Comparison of ENCODE assay signal across 8 cellular contexts in genomic region chr6:4134841-4135664, GRCh38. TPM values are rescaled to one million over a fixed set of nuclear protein-coding genes. Genes with fewer than 3 reads are reported as not detected.
DNase-seq lines count a peak whose midpoint lies in the region; ATAC-seq lines count a peak whose summit lies in the region.

A gene with protein sequence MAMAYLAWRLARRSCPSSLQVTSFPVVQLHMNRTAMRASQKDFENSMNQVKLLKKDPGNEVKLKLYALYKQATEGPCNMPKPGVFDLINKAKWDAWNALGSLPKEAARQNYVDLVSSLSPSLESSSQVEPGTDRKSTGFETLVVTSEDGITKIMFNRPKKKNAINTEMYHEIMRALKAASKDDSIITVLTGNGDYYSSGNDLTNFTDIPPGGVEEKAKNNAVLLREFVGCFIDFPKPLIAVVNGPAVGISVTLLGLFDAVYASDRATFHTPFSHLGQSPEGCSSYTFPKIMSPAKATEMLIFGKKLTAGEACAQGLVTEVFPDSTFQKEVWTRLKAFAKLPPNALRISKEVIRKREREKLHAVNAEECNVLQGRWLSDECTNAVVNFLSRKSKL (minus strand): TSS chr6:4135575. CDS start chr6:4135560, 15 bp downstream.

- no peaks in the 10 kb centered on the region for H3K9me3 Mint-ChIP-seq in effector memory CD8-positive, alpha-beta T cell

- H3K4me1 Mint-ChIP-seq in effector memory CD8-positive, alpha-beta T cell (ENCODE audit: low read depth in 2 of 2) = peaks cover 25 to 47% of the 10 kb centered on the region in 2 donors

- peak within 1 kb of the TSS; percentile 90 to 92 for H3K4me3 Mint-ChIP-seq in effector memory CD8-positive, alpha-beta T cell

- H3K27me3 Mint-ChIP-seq in effector memory CD8-positive, alpha-beta T cell = no peaks in the 10 kb centered on the region

- peaks cover 24% of the 10 kb centered on the region for H3K36me3 Mint-ChIP-seq in effector memory CD8-positive, alpha-beta T cell (ENCODE audit: insufficient read depth)

- DNase-seq in activated T-cell treated with anti-CD3 and anti-CD28 coated beads for 1 hour (ENCODE audit: low read depth) (peak; percentile 22), NCI-H2227 treated with DMSO at 0.1 percent for 48 hours (lab: John Stamatoyannopoulos, UW) (peak; percentile 91), lung microvascular endothelial cell (ENCODE audit: low read depth in 2 of 2) (peak; percentile 42 to 67)
- no peak for DNase-seq in activated T-cell treated with anti-CD3 and anti-CD28 coated beads, Interleukin-2, amount 50 U/mL, for 48 hours
- peak; percentile 64 for DNase-seq in activated CD4-positive, alpha-beta T cell treated with anti-CD3 and anti-CD28 coated beads for 48 hours
- DNase-seq in effector memory CD8-positive, alpha-beta T cell = peak in 1 of 3 experiments; percentile 37
- DNase-seq in stimulated activated CD8-positive, alpha-beta memory T cell treated with anti-CD3 and anti-CD28 coated beads, Interleukin-12 subunit alpha, Interleukin-12 subunit beta, amount 100 ng/mL, for 1 hour (ENCODE audit: low read depth) = peak; percentile 4

- peak within 1 kb of the TSS; percentile 90 for H3K27ac Mint-ChIP-seq in effector memory CD8-positive, alpha-beta T cell

- peak; percentile 49 for ATAC-seq in HG02943 (IDR thresholded peaks at IDR 0.05; ENCODE audit: low read depth, unreplicated experiment)
- ATAC-seq in effector memory CD8-positive, alpha-beta T cell (replicated peaks) = peak; percentile 55

RNA-seq across cellular contexts. Expression of the gene that starts here (rescaled TPM):
- 58.9 and 64.1 TPM in 2 replicates for total RNA-seq in lung microvascular endothelial cell

Comparison
In these comparisons a context has a peak if more than half of its experiments do, and no peak if none do; other contexts are left out.
1. DNase-seq: peak in activated T-cell treated with anti-CD3 and anti-CD28 coated beads for 1 hour (single experiment), NCI-H2227 treated with DMSO at 0.1 percent for 48 hours (single experiment), activated CD4-positive, alpha-beta T cell treated with anti-CD3 and anti-CD28 coated beads for 48 hours (single experiment), lung microvascular endothelial cell (2 of 2) and stimulated activated CD8-positive, alpha-beta memory T cell treated with anti-CD3 and anti-CD28 coated beads, Interleukin-12 subunit alpha, Interleukin-12 subunit beta, amount 100 ng/mL, for 1 hour (single experiment); none in activated T-cell treated with anti-CD3 and anti-CD28 coated beads, Interleukin-2, amount 50 U/mL, for 48 hours (0 of 2).